14 cellular contexts compared by ENCODE assay signal in genomic region chr1:147496044-147496443, GRCh38. TPM values are rescaled to one million over a fixed set of nuclear protein-coding genes. Genes with fewer than 3 reads are reported as not detected.
DNase-seq lines count a peak whose midpoint lies in the region; ATAC-seq and TF ChIP-seq lines count a peak whose summit lies in the region.
"Had no signal": no experiment of that assay in that cellular context is flagged by ENCODE, and none has a peak within 500 bp of the region (broad histone marks: within the 10 kb centered on the region; RNA-seq: fewer than 3 reads in every experiment).

No MANE protein-coding gene starts in this region.

- H2AFZ ChIP-seq in neural progenitor cell (replicated peaks), result peak overlapping the region; percentile 84

- no peaks in the 10 kb centered on the region for H4K20me1 ChIP-seq in neural progenitor cell (ENCODE audit: low read depth)

- H3K4me2 ChIP-seq in neural progenitor cell, result no peak overlapping the region
- H3K4me2 ChIP-seq: A549 had no signal

- H3K9me3 ChIP-seq in right atrium auricular region, result no peaks in the 10 kb centered on the region
- no peaks in the 10 kb centered on the region for H3K9me3 ChIP-seq in neural progenitor cell (ENCODE audit: low read depth)
- H3K9me3 ChIP-seq in aorta (ENCODE audit: control insufficient read depth, low read length), result no peaks in the 10 kb centered on the region
- H3K9me3 ChIP-seq: A549, Caco-2 had no signal

- no peak for DNase-seq in Right ventricle myocardium superior
- no peak for DNase-seq in right atrium auricular region (ENCODE audit: low spot score)
- DNase-seq in neural progenitor cell (ENCODE audit: low spot score), result no peak
- no peak for DNase-seq in aorta
- DNase-seq in activated T-cell treated with anti-CD3 and anti-CD28 coated beads, Interleukin-2, amount 50 U/mL, for 4 hours, result no peak
- DNase-seq in medulla oblongata (ENCODE audit: extremely low spot score), result no peak
- DNase-seq: AML-193; Caco-2; CD4-positive, alpha-beta T cell had no signal

- ATAC-seq in Right ventricle myocardium superior (ENCODE audit: poor library complexity), result peak; percentile 7
- ATAC-seq in aorta (ENCODE audit: low FRiP score), result peak; percentile 9
- ATAC-seq in activated T-cell treated with anti-CD3 and anti-CD28 coated beads, Interleukin-2, amount 50 U/mL, for 4 hours, result no peak

- H3K27ac ChIP-seq in right atrium auricular region (no peak overlapping the region), VCaP (peak overlapping the region; percentile 43; the same call in 1 of the 2 replicates), neural progenitor cell (no peak overlapping the region), aorta (ENCODE audit: low read depth in 1 of 2, low read length in 2 of 2) (no peak overlapping the region)
- H3K27ac ChIP-seq: 22Rv1, A549, C4-2B had no signal

- H3K27ac Mint-ChIP-seq in neural progenitor cell, result no peak overlapping the region
- H3K27ac Mint-ChIP-seq: CD4-positive, alpha-beta T cell; H9 had no signal

- H3K36me3 ChIP-seq in right atrium auricular region, result no peaks in the 10 kb centered on the region
- no peaks in the 10 kb centered on the region for H3K36me3 ChIP-seq in neural progenitor cell
- H3K36me3 ChIP-seq in aorta (ENCODE audit: control insufficient read depth in 1 of 2, insufficient read depth in 2 of 2, low read length in 1 of 2), result no peaks in the 10 kb centered on the region

- no peak overlapping the region for H3K9ac ChIP-seq in neural progenitor cell

- H3K4me1 Mint-ChIP-seq in neural progenitor cell, result peaks cover 20% of the 10 kb centered on the region
- H3K4me1 Mint-ChIP-seq in activated T-cell treated with anti-CD3 and anti-CD28 coated beads, Interleukin-2, amount 50 U/mL, for 4 hours (ENCODE audit: low read depth), result no peaks in the 10 kb centered on the region

- TF ChIP-seq CTCF in right atrium auricular region (IDR thresholded peaks at IDR 0.05), result no peak
- no peak for TF ChIP-seq CTCF in VCaP (conservative IDR thresholded peaks at IDR 0.05)
- no peak for TF ChIP-seq CTCF in neural progenitor cell (IDR thresholded peaks at IDR 0.05)

- H3K27me3 Mint-ChIP-seq in neural progenitor cell (ENCODE audit: insufficient read depth, low read depth), result no peaks in the 10 kb centered on the region
- peaks cover 8% of the 10 kb centered on the region for H3K27me3 Mint-ChIP-seq in activated T-cell treated with anti-CD3 and anti-CD28 coated beads, Interleukin-2, amount 50 U/mL, for 4 hours (ENCODE audit: low read depth)

- intact Hi-C loops in Right ventricle myocardium superior (cut with DNase I) (loop anchor here (5.0 to 10.0 kb wide), 4 partner anchors 41 to 396 kb away; no protein-coding TSS in a partner anchor), aorta (cut with DNase I) (loop anchor here (5.0 to 10.0 kb wide), 4 partner anchors 41 to 399 kb away; partner anchors contain the start of gene BCL9 (in 1 of the 2))

- no peaks in the 10 kb centered on the region for H3K9me3 Mint-ChIP-seq in neural progenitor cell
- H3K9me3 Mint-ChIP-seq in activated T-cell treated with anti-CD3 and anti-CD28 coated beads, Interleukin-2, amount 50 U/mL, for 4 hours, result no peaks in the 10 kb centered on the region
- H3K9me3 Mint-ChIP-seq: CD4-positive, alpha-beta T cell; H9 had no signal

- H3K4me3 ChIP-seq in right atrium auricular region (no peak overlapping the region), neural progenitor cell (no peak overlapping the region), aorta (ENCODE audit: low read length in 2 of 2) (no peak overlapping the region)
- H3K4me3 ChIP-seq: A549 had no signal

- peaks cover 0 to 14% of the 10 kb centered on the region in 2 donors for H3K4me1 ChIP-seq in right atrium auricular region
- no peaks in the 10 kb centered on the region for H3K4me1 ChIP-seq in neural progenitor cell
- H3K4me1 ChIP-seq in aorta (ENCODE audit: control insufficient read depth in 1 of 2, insufficient read depth in 2 of 2, low read length in 2 of 2), result no peaks in the 10 kb centered on the region
- H3K4me1 ChIP-seq: A549, Caco-2 had no signal

- no peaks in the 10 kb centered on the region for H3K27me3 ChIP-seq in right atrium auricular region
- H3K27me3 ChIP-seq in neural progenitor cell, result no peaks in the 10 kb centered on the region
- H3K27me3 ChIP-seq in aorta (ENCODE audit: control insufficient read depth in 1 of 2, insufficient read depth in 2 of 2, low read length in 1 of 2), result no peaks in the 10 kb centered on the region

- no peaks in the 10 kb centered on the region for H3K36me3 Mint-ChIP-seq in neural progenitor cell
- no peaks in the 10 kb centered on the region for H3K36me3 Mint-ChIP-seq in activated T-cell treated with anti-CD3 and anti-CD28 coated beads, Interleukin-2, amount 50 U/mL, for 4 hours (ENCODE audit: insufficient read depth)

- WGBS in aorta, 2 donors, result 83 to 90% methylated on average over 4 of the region's 4 CpGs

- no peaks in the 10 kb centered on the region for H3F3A ChIP-seq in neural progenitor cell (ENCODE audit: low read depth)

- H3K4me3 Mint-ChIP-seq in neural progenitor cell, result no peak overlapping the region
- no peak overlapping the region for H3K4me3 Mint-ChIP-seq in activated T-cell treated with anti-CD3 and anti-CD28 coated beads, Interleukin-2, amount 50 U/mL, for 4 hours
- H3K4me3 Mint-ChIP-seq: CD4-positive, alpha-beta T cell; H9 had no signal

- no peaks in the 10 kb centered on the region for H3K79me2 ChIP-seq in neural progenitor cell (ENCODE audit: low read depth)

RNA-seq across cellular contexts. Expression of gene BCL9, which starts 45.3 kb away (rescaled TPM):
- total RNA-seq in Right ventricle myocardium superior (11.7 TPM), right atrium auricular region (10 to 100 TPM; 10.6 to 23.3 TPM), neural progenitor cell (ENCODE audit: low replicate concordance) (48.7 and 61.1 TPM in 2 replicates), aorta (10 to 100 TPM; 20.5 to 28.9 TPM)
- 1 to 10 TPM; 4.6 to 5.1 TPM for polyA plus RNA-seq in aorta
- 10 to 100 TPM; 31.2 to 43.1 (median 42.6) TPM for total RNA-seq in activated T-cell treated with anti-CD3 and anti-CD28 coated beads, Interleukin-2, amount 50 U/mL, for 4 hours

Comparison
In these comparisons a context has a peak if more than half of its experiments do, and no peak if none do; other contexts are left out.
1. ATAC-seq: peak in Right ventricle myocardium superior (single experiment) and aorta (single experiment); none in activated T-cell treated with anti-CD3 and anti-CD28 coated beads, Interleukin-2, amount 50 U/mL, for 4 hours (0 of 2).